In genomic region chr2:231412616-231412963, GRCh38 we compare ENCODE assay signal across 8 cellular contexts. TPM values are rescaled to one million over a fixed set of nuclear protein-coding genes. Genes with fewer than 3 reads are reported as not detected.
DNase-seq lines count a peak whose midpoint lies in the region; ATAC-seq and TF ChIP-seq lines count a peak whose summit lies in the region.

No MANE protein-coding gene starts in this region.

- no peaks in the 10 kb centered on the region for H4K20me1 ChIP-seq in neural cell (ENCODE audit: insufficient read depth)

- peak overlapping the region in 4 of 8 donors; percentile 29 to 44 (median 36) for H3K4me3 Mint-ChIP-seq in CD4-positive, alpha-beta memory T cell

- no peak overlapping the region for H3K4me2 ChIP-seq in neural cell (ENCODE audit: low read length)

- no peak for DNase-seq in AG10803 (ENCODE audit: low read depth)
- no peak for DNase-seq in GOT3 (lab: John Stamatoyannopoulos, UW)
- no peak for DNase-seq in CD1c-positive myeloid dendritic cell (ENCODE audit: extremely low spot score)
- DNase-seq in CD4-positive, alpha-beta memory T cell, result no peak
- no peak for DNase-seq in GM10266 (ENCODE audit: extremely low spot score)

- H3K27ac Mint-ChIP-seq in CD4-positive, alpha-beta memory T cell, result no peak overlapping the region

- intact Hi-C loops in CD4-positive, alpha-beta memory T cell (cut with micrococcal nuclease), result no loop called here

- no peaks in the 10 kb centered on the region for H3K79me2 ChIP-seq in neural cell (replicated peaks; ENCODE audit: insufficient read depth, low read length)

- TF ChIP-seq EP300 in neural cell (conservative IDR thresholded peaks at IDR 0.05; ENCODE audit: poor library complexity, severe bottlenecking), result no peak

- no peak for TF ChIP-seq RAD21 in neural cell (conservative IDR thresholded peaks at IDR 0.05)

- peaks cover 14 to 35% of the 10 kb centered on the region in 2 donors for H3K4me1 ChIP-seq in duodenal mucosa (ENCODE audit: control insufficient read depth in 1 of 2, insufficient read depth in 2 of 2, low read length in 2 of 2)
- H3K4me1 ChIP-seq in CD4-positive, alpha-beta memory T cell (ENCODE audit: insufficient read depth, low read length), result peaks cover 12% of the 10 kb centered on the region

- TF ChIP-seq CTCF in AG10803 (conservative IDR thresholded peaks at IDR 0.05; ENCODE audit: low read length) (no peak), neural cell (IDR thresholded peaks at IDR 0.05; ENCODE audit: poor library complexity, severe bottlenecking) (no peak), GM10266 (IDR thresholded peaks at IDR 0.05; ENCODE audit: control insufficient read depth, insufficient read depth, low read depth, missing control alignments) (no peak)

- peaks cover 0 to 20% (median 8%) of the 10 kb centered on the region in 8 donors for H3K9me3 Mint-ChIP-seq in CD4-positive, alpha-beta memory T cell

- no peaks in the 10 kb centered on the region for H3K36me3 ChIP-seq in duodenal mucosa (ENCODE audit: control insufficient read depth in 1 of 2, insufficient read depth in 2 of 2, low read length in 2 of 2)
- no peaks in the 10 kb centered on the region for H3K36me3 ChIP-seq in neural cell (ENCODE audit: insufficient read depth, low read length)
- no peaks in the 10 kb centered on the region for H3K36me3 ChIP-seq in CD4-positive, alpha-beta memory T cell (ENCODE audit: insufficient read depth, low read length)

- H3K9me2 ChIP-seq in neural cell (ENCODE audit: insufficient read depth, low read length), result no peaks in the 10 kb centered on the region

- CTCF ChIA-PET in CD4-positive, alpha-beta memory T cell (lab: Charles Lee; ENCODE audit: partially characterized antibody), result interaction anchor here (2.2 kb wide), 1 partner anchor 186 kb away, joined by 5 read pairs; no protein-coding TSS in a partner anchor

- H3K27me3 ChIP-seq in duodenal mucosa (ENCODE audit: control insufficient read depth in 1 of 2, insufficient read depth in 2 of 2, low read length in 2 of 2), result no peaks in the 10 kb centered on the region
- H3K27me3 ChIP-seq in neural cell (ENCODE audit: insufficient read depth, low read depth, low read length), result peaks cover 5% of the 10 kb centered on the region
- H3K27me3 ChIP-seq in CD4-positive, alpha-beta memory T cell (ENCODE audit: insufficient read depth, low read length), result peaks cover 14% of the 10 kb centered on the region

- POLR2A ChIA-PET in CD4-positive, alpha-beta memory T cell (lab: Charles Lee; ENCODE audit: partially characterized antibody), result no interaction called here

- peak overlapping the region; percentile 64 to 70 for H3K9ac ChIP-seq in duodenal mucosa (ENCODE audit: low read depth in 1 of 2, low read length in 2 of 2)
- H3K9ac ChIP-seq in neural cell (ENCODE audit: low read length), result peak overlapping the region; percentile 45

- ATAC-seq in HG03442 (IDR thresholded peaks at IDR 0.05; ENCODE audit: unreplicated experiment), result peak; percentile 10

- peaks cover 1 to 10% (median 5%) of the 10 kb centered on the region in 4 donors for H3K4me1 Mint-ChIP-seq in CD4-positive, alpha-beta memory T cell

- peaks cover 5 to 9% of the 10 kb centered on the region in 2 donors for H3K9me3 ChIP-seq in duodenal mucosa (ENCODE audit: control insufficient read depth in 1 of 2, low read length in 2 of 2)
- no peaks in the 10 kb centered on the region for H3K9me3 ChIP-seq in neural cell (ENCODE audit: low read length)
- no peaks in the 10 kb centered on the region for H3K9me3 ChIP-seq in CD4-positive, alpha-beta memory T cell (ENCODE audit: control insufficient read depth in 1 of 2, low read length in 2 of 2)

- H3F3A ChIP-seq in neural cell (ENCODE audit: insufficient read depth, low read length, poor library complexity, severe bottlenecking), result no peaks in the 10 kb centered on the region

- H3K27ac ChIP-seq in duodenal mucosa (ENCODE audit: low read depth, low read length) (peak overlapping the region; percentile 50), neural cell (ENCODE audit: low read length) (no peak overlapping the region)
- H3K27ac ChIP-seq in CD4-positive, alpha-beta memory T cell (ENCODE audit: low read depth, low read length), result no peak overlapping the region

- H2AFZ ChIP-seq in neural cell (ENCODE audit: low read depth, low read length), result no peak overlapping the region

- peaks cover 29 to 37% of the 10 kb centered on the region in 2 donors for H3K27me3 Mint-ChIP-seq in CD4-positive, alpha-beta memory T cell

- H3K36me3 Mint-ChIP-seq in CD4-positive, alpha-beta memory T cell, result peaks cover 2 to 9% of the 10 kb centered on the region in 2 donors

- H3K4me3 ChIP-seq in AG10803 (ENCODE audit: low read length), result peak overlapping the region; percentile 74
- peak overlapping the region; percentile 66 to 67 for H3K4me3 ChIP-seq in duodenal mucosa (ENCODE audit: low read depth in 1 of 2, low read length in 2 of 2)
- H3K4me3 ChIP-seq in neural cell (ENCODE audit: low read length), result peak overlapping the region; percentile 65
- no peak overlapping the region for H3K4me3 ChIP-seq in CD4-positive, alpha-beta memory T cell (ENCODE audit: low read length in 2 of 2)

TF ChIP-seq in neural cell, 6 proteins besides CTCF, POLR2A, EP300 and RAD21:
- TF ChIP-seq TAF1 (IDR thresholded peaks at IDR 0.05; ENCODE audit: low read depth), result no peak
- no peak for TF ChIP-seq EZH2 (IDR thresholded peaks at IDR 0.05; ENCODE audit: borderline replicate concordance, insufficient read depth, low read length, poor library complexity, severe bottlenecking)
- TF ChIP-seq SMC3 (conservative IDR thresholded peaks at IDR 0.05; ENCODE audit: poor library complexity), result no peak
- no peak for TF ChIP-seq MXI1 (conservative IDR thresholded peaks at IDR 0.05; ENCODE audit: poor library complexity, severe bottlenecking)
- TF ChIP-seq POLR2AphosphoS5 (IDR thresholded peaks at IDR 0.05), result no peak
- TF ChIP-seq REST (IDR thresholded peaks at IDR 0.05; ENCODE audit: borderline replicate concordance), result no peak

RNA-seq across cellular contexts. Expression of gene B3GNT7, which starts 17.1 kb away (rescaled TPM):
- polyA plus RNA-seq in neural cell, result 0.06 and 0.67 TPM in 2 replicates
- polyA minus RNA-seq in neural cell, result 0.73 and 0.81 TPM in 2 replicates
- total RNA-seq in CD4-positive, alpha-beta memory T cell, result not detected
- not detected for polyA plus RNA-seq in CD4-positive, alpha-beta memory T cell

RNA-seq across cellular contexts. Expression of gene NCL, which starts 51.7 kb away (rescaled TPM):
- polyA plus RNA-seq in neural cell, result 99.8 and 101 TPM in 2 replicates
- polyA minus RNA-seq in neural cell, result 159 and 219 TPM in 2 replicates
- 100 to 1,000 TPM; 380 to 390 TPM for total RNA-seq in CD4-positive, alpha-beta memory T cell
- 100 to 1,000 TPM; 150 to 593 TPM for polyA plus RNA-seq in CD4-positive, alpha-beta memory T cell

Comparison
In these comparisons a context has a peak if more than half of its experiments do, and no peak if none do; other contexts are left out.
1. H3K4me3 ChIP-seq: peak in AG10803 (single experiment), duodenal mucosa (2 of 2) and neural cell (single experiment); none in CD4-positive, alpha-beta memory T cell (0 of 2).